In the genomic region with DNA sequence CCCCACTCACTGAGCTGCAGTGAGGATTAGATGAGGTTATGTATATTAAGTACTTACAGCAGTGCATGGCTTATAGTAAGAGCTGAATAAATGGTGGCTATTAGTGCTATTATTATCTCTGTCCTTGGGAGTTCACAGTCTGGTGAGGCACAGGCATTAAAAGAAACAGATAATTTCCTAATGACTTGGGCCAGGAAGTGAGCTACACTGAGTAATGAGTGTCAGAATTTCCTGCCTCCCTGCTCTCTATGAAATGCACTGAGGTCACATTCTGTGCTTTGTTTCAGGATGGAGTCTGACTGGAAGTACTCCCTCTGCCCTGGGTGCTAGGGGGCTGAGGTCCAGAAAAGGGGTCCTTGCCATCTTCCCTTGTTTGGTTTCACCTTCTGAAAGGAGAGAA, we compare ENCODE assay signal across 12 cellular contexts. TPM values are rescaled to one million over a fixed set of nuclear protein-coding genes. Genes with fewer than 3 reads are reported as not detected.
A peak's percentile ranks its signal among the peaks of the same experiment; 100 is the strongest.
DNase-seq lines count a peak whose midpoint lies in the region; ATAC-seq, FAIRE-seq and TF ChIP-seq lines count a peak whose summit lies in the region.
"Had no signal": no experiment of that assay in that cellular context is flagged by ENCODE, and none has a peak within 500 bp of the region (broad histone marks: within the 10 kb centered on the region; RNA-seq: fewer than 3 reads in every experiment).

No MANE protein-coding gene starts in this region.

- H3K4me1 ChIP-seq in osteoblast (ENCODE audit: insufficient read depth, low read length), result peaks cover 25% of the 10 kb centered on the region

- H3K4me3 ChIP-seq in fibroblast of mammary gland (ENCODE audit: control insufficient read depth, low read depth, low read length) (no peak overlapping the region), osteoblast (ENCODE audit: insufficient read depth, low read length) (no peak overlapping the region)

- ATAC-seq in GM18498 (IDR thresholded peaks at IDR 0.05; ENCODE audit: unreplicated experiment) (no peak), HG02885 (IDR thresholded peaks at IDR 0.05; ENCODE audit: poor library complexity, unreplicated experiment) (no peak)
- ATAC-seq: stimulated activated memory B cell treated with anti-CD40 and anti-IgM and Interleukin-4, amounts not matched to agents 10 μg/mL and 1 μg/mL and 100 μg/mL, for 72 hours had no signal

- H3K27me3 ChIP-seq in osteoblast (ENCODE audit: insufficient read depth, low read length), result no peaks in the 10 kb centered on the region

- peak overlapping the region; percentile 73 for H2AFZ ChIP-seq in osteoblast (ENCODE audit: low read length)

- peak overlapping the region; percentile 38 for H3K27ac ChIP-seq in osteoblast (ENCODE audit: low read depth, low read length)

- no peaks in the 10 kb centered on the region for H3K36me3 ChIP-seq in osteoblast (ENCODE audit: insufficient read depth, low read length)

- no peaks in the 10 kb centered on the region for H3K9me3 ChIP-seq in osteoblast (ENCODE audit: low read depth, low read length)

- H3K79me2 ChIP-seq in osteoblast (ENCODE audit: insufficient read depth, low read length), result no peaks in the 10 kb centered on the region

- FAIRE-seq in RCC 7860 (lab: Jason Lieb, UNC), result peak; percentile 33
- FAIRE-seq: GM18507, kidney had no signal

- peak overlapping the region; percentile 17 for H3K4me2 ChIP-seq in osteoblast (ENCODE audit: insufficient read depth, low read length)

- DNase-seq in EL (peak; percentile 71), RCC 7860 (ENCODE audit: low spot score) (peak; percentile 22), fibroblast of mammary gland (ENCODE audit: low read depth) (peak; percentile 72), osteoblast (ENCODE audit: insufficient read length, low spot score, missing footprints) (no peak), NCI-H1436 treated with DMSO at 0.1 percent for 48 hours (lab: John Stamatoyannopoulos, UW) (no peak), NCI-H128 (lab: John Stamatoyannopoulos, UW; ENCODE audit: unreplicated experiment) (no peak)
- DNase-seq: kidney, nephron progenitor cell had no signal

- no peaks in the 10 kb centered on the region for H4K20me1 ChIP-seq in osteoblast (ENCODE audit: insufficient read depth, low read length)

- TF ChIP-seq CTCF in fibroblast of mammary gland (conservative IDR thresholded peaks at IDR 0.05; ENCODE audit: control insufficient read depth, insufficient read depth, low read depth, low read length), result no peak
- no peak for TF ChIP-seq CTCF in osteoblast (IDR thresholded peaks at IDR 0.05; ENCODE audit: extremely low read depth, low read depth, low read length)

RNA-seq across cellular contexts. Expression of gene LOXL4, which starts 48.7 kb away (rescaled TPM):
- 28.6 and 36.6 TPM in 2 replicates for total RNA-seq in osteoblast

Comparison
In these comparisons a context has a peak if more than half of its experiments do, and no peak if none do; other contexts are left out.
1. DNase-seq: peak in EL (single experiment), RCC 7860 (single experiment) and fibroblast of mammary gland (single experiment); none in osteoblast (single experiment), NCI-H1436 treated with DMSO at 0.1 percent for 48 hours (single experiment) and NCI-H128 (single experiment).